Comparison of ENCODE assay signal across 1 cellular context in genomic region chr17:50482516-50482915, GRCh38.
TF ChIP-seq lines count a peak whose summit lies in the region.

No MANE protein-coding gene starts in this region.

TF ChIP-seq in HCT116, 20 proteins besides CTCF, POLR2A, EP300 and RAD21 (continued from another document):
- no peak for TF ChIP-seq REST (IDR thresholded peaks at IDR 0.05; ENCODE audit: low read depth)
